ENCODE assay signal across 1 cellular context in the genomic region with DNA sequence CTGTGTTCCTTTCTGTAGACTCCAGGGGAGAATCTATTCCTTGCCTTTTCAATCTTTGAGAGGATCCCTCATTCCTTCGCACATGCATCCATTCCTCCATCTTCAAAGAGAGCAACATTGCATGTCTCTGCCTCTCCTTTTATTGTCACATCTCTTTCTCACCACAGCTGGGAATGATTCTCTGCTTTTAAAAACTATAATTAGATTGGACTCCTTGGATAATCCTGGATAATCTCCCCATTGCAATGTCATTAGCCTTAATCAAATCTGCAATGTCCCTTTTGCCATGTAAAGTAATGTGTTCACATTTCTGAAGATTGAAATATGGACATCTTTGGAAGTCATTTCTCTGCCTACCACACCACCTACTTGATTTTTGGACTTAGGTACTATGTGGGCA.
TF ChIP-seq lines count a peak whose summit lies in the region.

No MANE protein-coding gene starts in this region.

TF ChIP-seq in HepG2, 621 proteins besides CTCF, POLR2A, EP300 and RAD21:
- no peak for TF ChIP-seq ZNF207 (IDR thresholded peaks at IDR 0.05; ENCODE audit: borderline replicate concordance)
- TF ChIP-seq TP53 (CRISPR knock-in tag; conservative IDR thresholded peaks at IDR 0.05), result no peak
- TF ChIP-seq, protein P1, sequence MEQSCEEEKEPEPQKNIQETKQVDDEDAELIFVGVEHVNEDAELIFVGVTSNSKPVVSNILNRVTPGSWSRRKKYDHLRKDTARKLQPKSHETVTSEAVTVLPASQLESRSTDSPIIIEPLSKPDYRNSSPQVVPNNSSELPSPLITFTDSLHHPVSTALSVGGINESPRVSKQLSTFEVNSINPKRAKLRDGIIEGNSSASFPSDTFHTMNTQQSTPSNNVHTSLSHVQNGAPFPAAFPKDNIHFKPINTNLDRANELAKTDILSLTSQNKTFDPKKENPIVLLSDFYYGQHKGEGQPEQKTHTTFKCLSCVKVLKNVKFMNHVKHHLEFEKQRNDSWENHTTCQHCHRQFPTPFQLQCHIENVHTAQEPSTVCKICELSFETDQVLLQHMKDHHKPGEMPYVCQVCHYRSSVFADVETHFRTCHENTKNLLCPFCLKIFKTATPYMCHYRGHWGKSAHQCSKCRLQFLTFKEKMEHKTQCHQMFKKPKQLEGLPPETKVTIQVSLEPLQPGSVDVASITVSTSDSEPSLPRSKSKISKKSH (CRISPR knock-in tag; IDR thresholded peaks at IDR 0.05; ENCODE audit: borderline replicate concordance), result no peak
- no peak for TF ChIP-seq ZNF672 (CRISPR knock-in tag; IDR thresholded peaks at IDR 0.05)
- TF ChIP-seq ZNF737 (CRISPR knock-in tag; IDR thresholded peaks at IDR 0.05; ENCODE audit: borderline replicate concordance), result no peak
- TF ChIP-seq, protein P2, sequence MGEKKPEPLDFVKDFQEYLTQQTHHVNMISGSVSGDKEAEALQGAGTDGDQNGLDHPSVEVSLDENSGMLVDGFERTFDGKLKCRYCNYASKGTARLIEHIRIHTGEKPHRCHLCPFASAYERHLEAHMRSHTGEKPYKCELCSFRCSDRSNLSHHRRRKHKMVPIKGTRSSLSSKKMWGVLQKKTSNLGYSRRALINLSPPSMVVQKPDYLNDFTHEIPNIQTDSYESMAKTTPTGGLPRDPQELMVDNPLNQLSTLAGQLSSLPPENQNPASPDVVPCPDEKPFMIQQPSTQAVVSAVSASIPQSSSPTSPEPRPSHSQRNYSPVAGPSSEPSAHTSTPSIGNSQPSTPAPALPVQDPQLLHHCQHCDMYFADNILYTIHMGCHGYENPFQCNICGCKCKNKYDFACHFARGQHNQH (CRISPR knock-in tag; IDR thresholded peaks at IDR 0.05), result no peak
- TF ChIP-seq, protein P3, sequence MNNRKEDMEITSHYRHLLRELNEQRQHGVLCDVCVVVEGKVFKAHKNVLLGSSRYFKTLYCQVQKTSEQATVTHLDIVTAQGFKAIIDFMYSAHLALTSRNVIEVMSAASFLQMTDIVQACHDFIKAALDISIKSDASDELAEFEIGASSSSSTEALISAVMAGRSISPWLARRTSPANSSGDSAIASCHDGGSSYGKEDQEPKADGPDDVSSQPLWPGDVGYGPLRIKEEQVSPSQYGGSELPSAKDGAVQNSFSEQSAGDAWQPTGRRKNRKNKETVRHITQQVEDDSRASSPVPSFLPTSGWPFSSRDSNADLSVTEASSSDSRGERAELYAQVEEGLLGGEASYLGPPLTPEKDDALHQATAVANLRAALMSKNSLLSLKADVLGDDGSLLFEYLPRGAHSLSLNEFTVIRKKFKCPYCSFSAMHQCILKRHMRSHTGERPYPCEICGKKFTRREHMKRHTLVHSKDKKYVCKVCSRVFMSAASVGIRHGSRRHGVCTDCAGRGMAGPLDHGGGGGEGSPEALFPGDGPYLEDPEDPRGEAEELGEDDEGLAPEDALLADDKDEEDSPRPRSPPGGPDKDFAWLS (CRISPR knock-in tag; IDR thresholded peaks at IDR 0.05; ENCODE audit: borderline replicate concordance), result no peak
- no peak for TF ChIP-seq CHCHD3 (CRISPR knock-in tag; IDR thresholded peaks at IDR 0.05)
- no peak for TF ChIP-seq CHD4 (IDR thresholded peaks at IDR 0.05; ENCODE audit: borderline replicate concordance, low read length)
TF ChIP-seq in HepG2: peak in this region for 0.
